ENCODE assay signal across 8 cellular contexts in the genomic region with DNA sequence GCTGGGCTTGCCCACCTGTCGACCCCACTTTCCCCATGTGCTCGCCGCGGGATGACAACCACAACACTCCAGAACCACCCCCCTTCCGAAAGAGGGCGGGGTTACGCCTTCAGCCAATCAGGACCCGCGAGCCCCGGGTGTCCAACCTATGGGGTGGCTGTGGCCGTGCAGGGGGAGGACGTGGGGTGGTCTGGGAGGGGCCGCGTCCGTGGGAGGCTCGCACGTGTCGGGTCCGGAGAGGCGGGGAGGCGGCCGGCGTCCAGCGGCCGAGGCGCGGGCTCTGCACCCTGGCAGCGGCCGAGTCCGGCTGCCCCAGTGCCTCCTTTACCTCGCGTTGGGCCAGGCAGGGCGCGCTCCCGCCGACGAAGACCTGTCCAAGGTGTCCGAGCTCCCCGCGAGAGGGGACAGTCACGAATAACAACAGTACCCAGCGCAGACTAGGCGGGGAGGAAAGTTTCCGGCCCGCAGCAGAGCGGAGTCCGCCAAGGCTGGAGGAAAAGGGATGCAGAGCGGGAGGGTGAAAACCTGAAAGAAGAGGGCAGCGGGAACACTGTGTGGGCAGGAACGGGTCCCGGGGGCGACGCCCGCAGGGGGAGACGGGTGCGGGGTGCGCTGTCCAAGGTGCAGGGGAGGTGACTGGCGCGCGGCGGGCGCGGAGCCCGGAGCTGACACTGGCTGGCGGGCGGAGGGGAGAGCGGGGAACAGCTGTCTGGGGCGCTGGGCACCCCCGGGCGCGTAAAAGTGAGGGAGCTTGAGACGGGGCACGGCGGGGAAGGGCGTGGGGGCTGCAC. TPM values are rescaled to one million over a fixed set of nuclear protein-coding genes. Genes with fewer than 3 reads are reported as not detected.
DNase-seq lines count a peak whose midpoint lies in the region; ATAC-seq and TF ChIP-seq lines count a peak whose summit lies in the region.

No MANE protein-coding gene starts in this region.

- H3K9ac ChIP-seq in skeletal muscle satellite cell (ENCODE audit: low read depth, low read length) = peak overlapping the region; percentile 82

- no peak overlapping the region for H3K27ac Mint-ChIP-seq in chondrocyte (ENCODE audit: unreplicated experiment)

- no peaks in the 10 kb centered on the region for H3K27me3 ChIP-seq in skeletal muscle satellite cell (ENCODE audit: control insufficient read depth, insufficient read depth, low read length)

- TF ChIP-seq CTCF in chondrocyte (IDR thresholded peaks at IDR 0.05) = no peak

- no peaks in the 10 kb centered on the region for H3K9me3 Mint-ChIP-seq in chondrocyte (ENCODE audit: low read depth)

- in situ Hi-C loops in SK-MEL-5 (cut with HindIII; ENCODE audit: low pct_unique_long_range_greater_than_20kb, low sequenced_read_pairs) = no loop called here

- H3K27me3 Mint-ChIP-seq in chondrocyte (ENCODE audit: low read depth) = no peaks in the 10 kb centered on the region

- H3K9me3 ChIP-seq in skeletal muscle satellite cell (replicated peaks; ENCODE audit: low read length) = no peaks in the 10 kb centered on the region

- ATAC-seq in HG02678 (IDR thresholded peaks at IDR 0.05; ENCODE audit: unreplicated experiment) = peak; percentile 18
- ATAC-seq in HG03571 (IDR thresholded peaks at IDR 0.05; ENCODE audit: unreplicated experiment) = no peak
- no peak for ATAC-seq in GM18858 (IDR thresholded peaks at IDR 0.05; ENCODE audit: unreplicated experiment)

- H3K4me1 Mint-ChIP-seq in chondrocyte (ENCODE audit: low read depth) = peaks cover 19% of the 10 kb centered on the region

- H3K4me2 ChIP-seq in skeletal muscle satellite cell (ENCODE audit: low read length) = peak overlapping the region; percentile 99

- DNase-seq in COR-L47 (lab: John Stamatoyannopoulos, UW) (peak; percentile 78), SK-MEL-5 (ENCODE audit: low read depth, low spot score) (peak; percentile 87), chondrocyte (ENCODE audit: low spot score) (peak; percentile 95), iris pigment epithelial cell (ENCODE audit: low read depth) (peak; percentile 85)

- peak overlapping the region; percentile 83 for H3K4me3 ChIP-seq in skeletal muscle satellite cell (ENCODE audit: low read length)

- H3K4me1 ChIP-seq in skeletal muscle satellite cell (ENCODE audit: control insufficient read depth, insufficient read depth, low read length) = peaks cover 22% of the 10 kb centered on the region

- peak overlapping the region; percentile 88 for H3K4me3 Mint-ChIP-seq in chondrocyte (ENCODE audit: unreplicated experiment)

- H3K36me3 Mint-ChIP-seq in chondrocyte (ENCODE audit: low read depth) = no peaks in the 10 kb centered on the region

- H3K36me3 ChIP-seq in skeletal muscle satellite cell (ENCODE audit: insufficient read depth, low read length) = no peaks in the 10 kb centered on the region

RNA-seq across cellular contexts. Expression of a gene that starts 0.9 kb away (rescaled TPM):
- total RNA-seq in SK-MEL-5 (2014; rRNA removed; shearing (Covaris generic)) = 10.4 and 14.2 TPM in 2 replicates
- 16.2 and 22.6 TPM in 2 replicates for polyA plus RNA-seq in SK-MEL-5 (2015; cell fraction: cytosol; rRNA removed)
- polyA plus RNA-seq in SK-MEL-5 (2015; cell fraction: nucleus; rRNA removed) = 10.2 and 10.6 TPM in 2 replicates
- total RNA-seq in chondrocyte = 2.0 to 6.1 TPM (median 2.3 TPM) in 3 replicates
- 6.6 and 10.5 TPM in 2 replicates for total RNA-seq in skeletal muscle satellite cell (2012; rRNA removed)
